Comparison of ENCODE assay signal across 1 cellular context in genomic region chr20:62241501-62241900, GRCh38.
TF ChIP-seq lines count a peak whose summit lies in the region.

No MANE protein-coding gene starts in this region.

TF ChIP-seq in GM23338, 12 proteins besides CTCF, POLR2A, EP300 and RAD21:
- TF ChIP-seq ZNF331 (CRISPR knock-in tag; IDR thresholded peaks at IDR 0.05; ENCODE audit: low read depth) (no peak), STAT1 (IDR thresholded peaks at IDR 0.05; ENCODE audit: unreplicated experiment) (no peak), POLR2AphosphoS5 (IDR thresholded peaks at IDR 0.05; ENCODE audit: low read depth) (no peak), CREB1 (CRISPR knock-in tag; IDR thresholded peaks at IDR 0.05; ENCODE audit: low read depth) (no peak), ZNF462 (CRISPR knock-in tag; IDR thresholded peaks at IDR 0.05) (no peak), JUNB (IDR thresholded peaks at IDR 0.05; ENCODE audit: unreplicated experiment) (no peak), EZH2phosphoT487 (IDR thresholded peaks at IDR 0.05; ENCODE audit: unreplicated experiment) (no peak), NANOG (IDR thresholded peaks at IDR 0.05; ENCODE audit: borderline replicate concordance) (no peak), ZNF114 (CRISPR knock-in tag; IDR thresholded peaks at IDR 0.05) (no peak), EZH2 (IDR thresholded peaks at IDR 0.05; ENCODE audit: low read depth, unreplicated experiment) (no peak), ETS1 (IDR thresholded peaks at IDR 0.05) (no peak)
- TF ChIP-seq, protein P1, sequence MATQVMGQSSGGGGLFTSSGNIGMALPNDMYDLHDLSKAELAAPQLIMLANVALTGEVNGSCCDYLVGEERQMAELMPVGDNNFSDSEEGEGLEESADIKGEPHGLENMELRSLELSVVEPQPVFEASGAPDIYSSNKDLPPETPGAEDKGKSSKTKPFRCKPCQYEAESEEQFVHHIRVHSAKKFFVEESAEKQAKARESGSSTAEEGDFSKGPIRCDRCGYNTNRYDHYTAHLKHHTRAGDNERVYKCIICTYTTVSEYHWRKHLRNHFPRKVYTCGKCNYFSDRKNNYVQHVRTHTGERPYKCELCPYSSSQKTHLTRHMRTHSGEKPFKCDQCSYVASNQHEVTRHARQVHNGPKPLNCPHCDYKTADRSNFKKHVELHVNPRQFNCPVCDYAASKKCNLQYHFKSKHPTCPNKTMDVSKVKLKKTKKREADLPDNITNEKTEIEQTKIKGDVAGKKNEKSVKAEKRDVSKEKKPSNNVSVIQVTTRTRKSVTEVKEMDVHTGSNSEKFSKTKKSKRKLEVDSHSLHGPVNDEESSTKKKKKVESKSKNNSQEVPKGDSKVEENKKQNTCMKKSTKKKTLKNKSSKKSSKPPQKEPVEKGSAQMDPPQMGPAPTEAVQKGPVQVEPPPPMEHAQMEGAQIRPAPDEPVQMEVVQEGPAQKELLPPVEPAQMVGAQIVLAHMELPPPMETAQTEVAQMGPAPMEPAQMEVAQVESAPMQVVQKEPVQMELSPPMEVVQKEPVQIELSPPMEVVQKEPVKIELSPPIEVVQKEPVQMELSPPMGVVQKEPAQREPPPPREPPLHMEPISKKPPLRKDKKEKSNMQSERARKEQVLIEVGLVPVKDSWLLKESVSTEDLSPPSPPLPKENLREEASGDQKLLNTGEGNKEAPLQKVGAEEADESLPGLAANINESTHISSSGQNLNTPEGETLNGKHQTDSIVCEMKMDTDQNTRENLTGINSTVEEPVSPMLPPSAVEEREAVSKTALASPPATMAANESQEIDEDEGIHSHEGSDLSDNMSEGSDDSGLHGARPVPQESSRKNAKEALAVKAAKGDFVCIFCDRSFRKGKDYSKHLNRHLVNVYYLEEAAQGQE (IDR thresholded peaks at IDR 0.05; ENCODE audit: unreplicated experiment), result no peak
